In the genomic region with DNA sequence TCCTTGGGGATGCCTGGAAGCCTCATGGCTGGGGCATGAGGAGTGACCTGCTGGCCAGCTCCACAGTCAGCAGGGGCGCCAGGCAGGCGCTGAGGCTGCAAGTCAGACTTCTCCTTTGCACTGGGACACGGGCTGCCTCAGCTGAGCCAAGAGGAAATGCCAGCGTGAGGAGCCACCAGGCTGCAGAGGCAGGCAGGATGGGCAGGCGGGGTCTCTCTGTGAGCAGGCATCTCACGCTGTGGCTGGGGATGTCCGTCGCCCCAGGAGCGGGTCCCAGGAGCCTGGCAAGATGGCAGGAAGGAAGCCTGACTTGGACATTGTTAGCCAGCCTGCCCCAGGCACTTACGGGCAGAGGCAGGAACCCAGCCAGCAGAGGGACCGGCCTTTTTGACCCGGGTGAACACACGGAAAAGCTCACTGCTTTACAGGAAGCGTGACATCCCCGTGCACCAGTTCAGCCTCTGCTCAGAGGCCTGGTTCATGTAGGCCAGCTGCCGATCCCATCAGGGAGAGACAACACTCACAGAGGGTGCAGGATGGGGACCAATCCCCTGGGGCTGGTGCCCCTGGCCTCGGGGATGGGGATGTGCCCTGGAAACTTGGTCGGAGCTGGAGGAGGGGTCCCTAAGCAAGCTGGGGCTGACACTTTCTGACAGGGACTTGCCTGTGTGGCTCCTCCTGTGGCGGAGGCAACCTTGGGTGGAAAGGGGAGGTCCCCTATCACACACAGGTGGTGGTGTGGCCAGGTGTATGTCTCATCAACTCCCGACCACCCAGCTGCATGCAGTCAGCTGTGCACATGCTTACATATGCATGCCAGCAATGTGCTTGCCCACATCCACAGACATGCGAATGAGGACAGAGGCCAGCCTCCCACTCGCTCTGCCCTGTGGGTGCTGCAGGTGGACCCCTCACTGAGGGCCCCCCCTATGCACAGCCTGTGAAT, we compare ENCODE assay signal across 8 cellular contexts. TPM values are rescaled to one million over a fixed set of nuclear protein-coding genes. Genes with fewer than 3 reads are reported as not detected.
A peak's percentile ranks its signal among the peaks of the same experiment; 100 is the strongest.
DNase-seq lines count a peak whose midpoint lies in the region; ATAC-seq, FAIRE-seq and TF ChIP-seq lines count a peak whose summit lies in the region.

No MANE protein-coding gene starts in this region.

- no peaks in the 10 kb centered on the region for H4K20me1 ChIP-seq in mammary epithelial cell (ENCODE audit: insufficient read depth, low read length)

- H3K4me2 ChIP-seq in mammary epithelial cell (ENCODE audit: insufficient read depth, low read depth, low read length) = peak overlapping the region; percentile 73

- no peaks in the 10 kb centered on the region for H3K9me3 Mint-ChIP-seq in activated T-helper 1 cell treated with anti-CD3 and anti-CD28 coated beads, Interleukin-12 subunit alpha, Interleukin-12 subunit beta, Interleukin-2, Interleukin-4 antibody, amounts not matched to agents 30 ng/mL and 10 ng/mL and 1 ng/mL, durations not matched to agents 14 hours and 24 hours and 36 hours

- FAIRE-seq in H54 (lab: Jason Lieb, UNC) = no peak

- H3K27ac Mint-ChIP-seq in activated T-helper 1 cell treated with anti-CD3 and anti-CD28 coated beads, Interleukin-12 subunit alpha, Interleukin-12 subunit beta, Interleukin-2, Interleukin-4 antibody, amounts not matched to agents 30 ng/mL and 10 ng/mL and 1 ng/mL, durations not matched to agents 14 hours and 24 hours and 36 hours = no peak overlapping the region

- TF ChIP-seq CTCF in mammary epithelial cell (conservative IDR thresholded peaks at IDR 0.05 in 1 of 2, IDR thresholded peaks at IDR 0.05 in 1 of 2; ENCODE audit: extremely low read depth in 1 of 2, insufficient read depth in 1 of 2, low read depth in 1 of 2, low read length in 2 of 2) = peak in 1 of 2 donors; percentile 13

- CTCF ChIA-PET in mammary epithelial cell (lab: Charles Lee; ENCODE audit: low non-redundant PET) = no interaction called here

- no peak for ATAC-seq in HG03139 (IDR thresholded peaks at IDR 0.05; ENCODE audit: unreplicated experiment)

- H3K36me3 ChIP-seq in mammary epithelial cell (ENCODE audit: insufficient read depth, low read length) = no peaks in the 10 kb centered on the region

- no peaks in the 10 kb centered on the region for H3K9me3 ChIP-seq in mammary epithelial cell (replicated peaks; ENCODE audit: insufficient read depth, low read length)

- H3K27me3 Mint-ChIP-seq in activated T-helper 1 cell treated with anti-CD3 and anti-CD28 coated beads, Interleukin-12 subunit alpha, Interleukin-12 subunit beta, Interleukin-2, Interleukin-4 antibody, amounts not matched to agents 30 ng/mL and 10 ng/mL and 1 ng/mL, durations not matched to agents 14 hours and 24 hours and 36 hours (ENCODE audit: insufficient read depth) = no peaks in the 10 kb centered on the region

- dilution Hi-C loops in mammary epithelial cell (cut with HindIII; ENCODE audit: low sequenced_read_pairs) = no loop called here

- intact Hi-C loops in mammary epithelial cell (cut with micrococcal nuclease) = no loop called here
- intact Hi-C loops in activated T-helper 1 cell treated with anti-CD3 and anti-CD28 coated beads, Interleukin-12 subunit alpha, Interleukin-12 subunit beta, Interleukin-2, Interleukin-4 antibody, amounts not matched to agents 30 ng/mL and 10 ng/mL and 1 ng/mL, durations not matched to agents 14 hours and 24 hours and 36 hours (cut with micrococcal nuclease) = no loop called here

- H3K4me1 Mint-ChIP-seq in activated T-helper 1 cell treated with anti-CD3 and anti-CD28 coated beads, Interleukin-12 subunit alpha, Interleukin-12 subunit beta, Interleukin-2, Interleukin-4 antibody, amounts not matched to agents 30 ng/mL and 10 ng/mL and 1 ng/mL, durations not matched to agents 14 hours and 24 hours and 36 hours (ENCODE audit: low read depth) = peaks cover 6% of the 10 kb centered on the region

- peak; percentile 55 for DNase-seq in A172 (ENCODE audit: low spot score)
- peak; percentile 57 for DNase-seq in H54 (ENCODE audit: insufficient read length, low spot score)
- DNase-seq in mammary epithelial cell = no peak
- DNase-seq in medulla oblongata (ENCODE audit: extremely low spot score) = peak; percentile 79
- no peak for DNase-seq in OCI-M2 (lab: John Stamatoyannopoulos, UW; ENCODE audit: unreplicated experiment)
- no peak for DNase-seq in activated T-helper 1 cell treated with anti-CD3 and anti-CD28 coated beads, Interleukin-12 subunit alpha, Interleukin-12 subunit beta, Interleukin-2, Interleukin-4 antibody, amounts not matched to agents 30 ng/mL and 10 ng/mL and 1 ng/mL, durations not matched to agents 14 hours and 24 hours and 36 hours (ENCODE audit: low spot score)
- no peak for DNase-seq in DMS53 treated with DMSO at 0.1 percent for 48 hours (lab: John Stamatoyannopoulos, UW; ENCODE audit: unreplicated experiment)

- H3K4me3 Mint-ChIP-seq in activated T-helper 1 cell treated with anti-CD3 and anti-CD28 coated beads, Interleukin-12 subunit alpha, Interleukin-12 subunit beta, Interleukin-2, Interleukin-4 antibody, amounts not matched to agents 30 ng/mL and 10 ng/mL and 1 ng/mL, durations not matched to agents 14 hours and 24 hours and 36 hours = no peak overlapping the region

- H3K27ac ChIP-seq in mammary epithelial cell (ENCODE audit: insufficient read depth, low read depth, low read length) = no peak overlapping the region

- no peaks in the 10 kb centered on the region for H3K27me3 ChIP-seq in mammary epithelial cell (ENCODE audit: insufficient read depth, low read length)

- peaks cover 27% of the 10 kb centered on the region for H3K79me2 ChIP-seq in mammary epithelial cell (ENCODE audit: insufficient read depth, low read length)

- peaks cover 31% of the 10 kb centered on the region for H3K4me1 ChIP-seq in mammary epithelial cell (ENCODE audit: insufficient read depth, low read length)

- H2AFZ ChIP-seq in mammary epithelial cell (ENCODE audit: low read depth, low read length) = peak overlapping the region; percentile 70

- 37% methylated on average over 11 of the region's 22 CpGs for WGBS in mammary epithelial cell (ENCODE audit: low coverage, missing lambda C conversion rate)

- peaks cover 7% of the 10 kb centered on the region for H3K36me3 Mint-ChIP-seq in activated T-helper 1 cell treated with anti-CD3 and anti-CD28 coated beads, Interleukin-12 subunit alpha, Interleukin-12 subunit beta, Interleukin-2, Interleukin-4 antibody, amounts not matched to agents 30 ng/mL and 10 ng/mL and 1 ng/mL, durations not matched to agents 14 hours and 24 hours and 36 hours (ENCODE audit: low read depth)

- TF ChIP-seq POLR2A in H54 (IDR thresholded peaks at IDR 0.05; ENCODE audit: low read depth, low read length) = 0 out of 2 replicates have a peak, but pooled peaks have one; percentile 17

- BruUV-seq in mammary epithelial cell (replicated peaks; lab: Mats Ljungman, UMichigan) = no TSS peak

- in situ Hi-C loops in mammary epithelial cell (cut with MboI; ENCODE audit: low sequenced_read_pairs in 2 of 2) = loop anchor here in 1 of 2 donors (10.0 kb wide), 1 partner anchor 60 kb away; no protein-coding TSS in a partner anchor

- no peak overlapping the region for H3K9ac ChIP-seq in mammary epithelial cell (ENCODE audit: insufficient read depth, low read length)

- no peak overlapping the region for H3K4me3 ChIP-seq in mammary epithelial cell (replicated peaks in 1 of 3; ENCODE audit: insufficient read depth in 1 of 3, low read depth in 2 of 3, low read length in 3 of 3)

RNA-seq across cellular contexts. Expression of gene GNB1L, which starts 10.0 kb away (rescaled TPM):
- total RNA-seq in A172 (2014; rRNA removed; shearing (Covaris generic)) = 8.9 and 9.6 TPM in 2 replicates
- 1 to 10 TPM; 3.8 to 7.8 TPM for total RNA-seq in mammary epithelial cell
- 7.9 TPM for polyA plus RNA-seq in mammary epithelial cell
- polyA minus RNA-seq in mammary epithelial cell = 0.93 TPM
- total RNA-seq in activated T-helper 1 cell treated with anti-CD3 and anti-CD28 coated beads, Interleukin-12 subunit alpha, Interleukin-12 subunit beta, Interleukin-2, Interleukin-4 antibody, amounts not matched to agents 30 ng/mL and 10 ng/mL and 1 ng/mL, durations not matched to agents 14 hours and 24 hours and 36 hours = 20.6 and 21.5 TPM in 2 replicates

RNA-seq across cellular contexts. Expression of gene RTL10, which starts 10.0 kb away (rescaled TPM):
- 8.5 and 11.7 TPM in 2 replicates for total RNA-seq in A172 (2014; rRNA removed; shearing (Covaris generic))
- 10 to 100 TPM; 20.7 to 21.9 TPM for total RNA-seq in mammary epithelial cell
- 17.8 TPM for polyA plus RNA-seq in mammary epithelial cell
- polyA minus RNA-seq in mammary epithelial cell = 72.2 TPM
- 22.2 and 24.1 TPM in 2 replicates for total RNA-seq in activated T-helper 1 cell treated with anti-CD3 and anti-CD28 coated beads, Interleukin-12 subunit alpha, Interleukin-12 subunit beta, Interleukin-2, Interleukin-4 antibody, amounts not matched to agents 30 ng/mL and 10 ng/mL and 1 ng/mL, durations not matched to agents 14 hours and 24 hours and 36 hours

Comparison
In these comparisons a context has a peak if more than half of its experiments do, and no peak if none do; other contexts are left out.
1. DNase-seq: peak in A172 (single experiment), H54 (single experiment) and medulla oblongata (single experiment); none in mammary epithelial cell (single experiment), OCI-M2 (single experiment), activated T-helper 1 cell treated with anti-CD3 and anti-CD28 coated beads, Interleukin-12 subunit alpha, Interleukin-12 subunit beta, Interleukin-2, Interleukin-4 antibody, amounts not matched to agents 30 ng/mL and 10 ng/mL and 1 ng/mL, durations not matched to agents 14 hours and 24 hours and 36 hours (single experiment) and DMS53 treated with DMSO at 0.1 percent for 48 hours (single experiment).